In genomic region chr20:64030371-64031134, GRCh38 we compare ENCODE assay signal across 2 cellular contexts.
TF ChIP-seq lines count a peak whose summit lies in the region.

No MANE protein-coding gene starts in this region.

TF ChIP-seq in HEK293, 187 proteins besides CTCF, POLR2A, EP300 and RAD21 (continues in another document):
- no peak for TF ChIP-seq HOXC10 (CRISPR knock-in tag; IDR thresholded peaks at IDR 0.05)
- no peak for TF ChIP-seq ZNF624 (tag by site-specific recombination; IDR thresholded peaks at IDR 0.05)
- TF ChIP-seq ZNF664 (tag by site-specific recombination; IDR thresholded peaks at IDR 0.05), result no peak
- peak; percentile 96 for TF ChIP-seq FEZF1 (tag by site-specific recombination; IDR thresholded peaks at IDR 0.05)
- TF ChIP-seq, protein P1, sequence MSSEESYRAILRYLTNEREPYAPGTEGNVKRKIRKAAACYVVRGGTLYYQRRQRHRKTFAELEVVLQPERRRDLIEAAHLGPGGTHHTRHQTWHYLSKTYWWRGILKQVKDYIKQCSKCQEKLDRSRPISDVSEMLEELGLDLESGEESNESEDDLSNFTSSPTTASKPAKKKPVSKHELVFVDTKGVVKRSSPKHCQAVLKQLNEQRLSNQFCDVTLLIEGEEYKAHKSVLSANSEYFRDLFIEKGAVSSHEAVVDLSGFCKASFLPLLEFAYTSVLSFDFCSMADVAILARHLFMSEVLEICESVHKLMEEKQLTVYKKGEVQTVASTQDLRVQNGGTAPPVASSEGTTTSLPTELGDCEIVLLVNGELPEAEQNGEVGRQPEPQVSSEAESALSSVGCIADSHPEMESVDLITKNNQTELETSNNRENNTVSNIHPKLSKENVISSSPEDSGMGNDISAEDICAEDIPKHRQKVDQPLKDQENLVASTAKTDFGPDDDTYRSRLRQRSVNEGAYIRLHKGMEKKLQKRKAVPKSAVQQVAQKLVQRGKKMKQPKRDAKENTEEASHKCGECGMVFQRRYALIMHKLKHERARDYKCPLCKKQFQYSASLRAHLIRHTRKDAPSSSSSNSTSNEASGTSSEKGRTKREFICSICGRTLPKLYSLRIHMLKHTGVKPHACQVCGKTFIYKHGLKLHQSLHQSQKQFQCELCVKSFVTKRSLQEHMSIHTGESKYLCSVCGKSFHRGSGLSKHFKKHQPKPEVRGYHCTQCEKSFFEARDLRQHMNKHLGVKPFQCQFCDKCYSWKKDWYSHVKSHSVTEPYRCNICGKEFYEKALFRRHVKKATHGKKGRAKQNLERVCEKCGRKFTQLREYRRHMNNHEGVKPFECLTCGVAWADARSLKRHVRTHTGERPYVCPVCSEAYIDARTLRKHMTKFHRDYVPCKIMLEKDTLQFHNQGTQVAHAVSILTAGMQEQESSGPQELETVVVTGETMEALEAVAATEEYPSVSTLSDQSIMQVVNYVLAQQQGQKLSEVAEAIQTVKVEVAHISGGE (tag by site-specific recombination; conservative IDR thresholded peaks at IDR 0.05; ENCODE audit: low read depth), result no peak
- TF ChIP-seq PBX3 (CRISPR knock-in tag; IDR thresholded peaks at IDR 0.05), result no peak
- TF ChIP-seq ZNF155 (tag by site-specific recombination; IDR thresholded peaks at IDR 0.05), result no peak
- TF ChIP-seq ZNF48 (tag by site-specific recombination; IDR thresholded peaks at IDR 0.05), result no peak
- no peak for TF ChIP-seq ZNF404 (tag by site-specific recombination; IDR thresholded peaks at IDR 0.05)
- TF ChIP-seq ZNF37A (tag by site-specific recombination; IDR thresholded peaks at IDR 0.05), result no peak
- TF ChIP-seq ZBTB26 (tag by site-specific recombination; optimal IDR thresholded peaks at IDR 0.05), result no peak
- no peak for TF ChIP-seq ZNF157 (tag by site-specific recombination; IDR thresholded peaks at IDR 0.05)
- no peak for TF ChIP-seq ZNF768 (tag by site-specific recombination; IDR thresholded peaks at IDR 0.05)
- no peak for TF ChIP-seq ZNF112 (tag by site-specific recombination; IDR thresholded peaks at IDR 0.05)
- TF ChIP-seq ZNF2 (tag by site-specific recombination; IDR thresholded peaks at IDR 0.05), result no peak
- TF ChIP-seq TRIM28 (IDR thresholded peaks at IDR 0.05; ENCODE audit: borderline replicate concordance, low read length), result no peak
- no peak for TF ChIP-seq ZNF544 (tag by site-specific recombination; IDR thresholded peaks at IDR 0.05)
- TF ChIP-seq ZBTB7A (tag by site-specific recombination; IDR thresholded peaks at IDR 0.05; ENCODE audit: low read depth), result no peak
- TF ChIP-seq ZNF433 (tag by site-specific recombination; IDR thresholded peaks at IDR 0.05; ENCODE audit: low read depth), result no peak
- no peak for TF ChIP-seq ZNF785 (tag by site-specific recombination; IDR thresholded peaks at IDR 0.05)
- no peak for TF ChIP-seq ZNF248 (tag by site-specific recombination; IDR thresholded peaks at IDR 0.05)
- peak; percentile 65 for TF ChIP-seq ZNF629 (tag by site-specific recombination; IDR thresholded peaks at IDR 0.05)
- TF ChIP-seq ZNF843 (tag by site-specific recombination; IDR thresholded peaks at IDR 0.05), result peak; percentile 98
- no peak for TF ChIP-seq ZNF24 (tag by site-specific recombination; IDR thresholded peaks at IDR 0.05)
- no peak for TF ChIP-seq ZNF585B (tag by site-specific recombination; IDR thresholded peaks at IDR 0.05)
- TF ChIP-seq, protein P2, sequence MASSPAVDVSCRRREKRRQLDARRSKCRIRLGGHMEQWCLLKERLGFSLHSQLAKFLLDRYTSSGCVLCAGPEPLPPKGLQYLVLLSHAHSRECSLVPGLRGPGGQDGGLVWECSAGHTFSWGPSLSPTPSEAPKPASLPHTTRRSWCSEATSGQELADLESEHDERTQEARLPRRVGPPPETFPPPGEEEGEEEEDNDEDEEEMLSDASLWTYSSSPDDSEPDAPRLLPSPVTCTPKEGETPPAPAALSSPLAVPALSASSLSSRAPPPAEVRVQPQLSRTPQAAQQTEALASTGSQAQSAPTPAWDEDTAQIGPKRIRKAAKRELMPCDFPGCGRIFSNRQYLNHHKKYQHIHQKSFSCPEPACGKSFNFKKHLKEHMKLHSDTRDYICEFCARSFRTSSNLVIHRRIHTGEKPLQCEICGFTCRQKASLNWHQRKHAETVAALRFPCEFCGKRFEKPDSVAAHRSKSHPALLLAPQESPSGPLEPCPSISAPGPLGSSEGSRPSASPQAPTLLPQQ (tag by site-specific recombination; IDR thresholded peaks at IDR 0.05), result no peak
- no peak for TF ChIP-seq ZNF324 (tag by site-specific recombination; IDR thresholded peaks at IDR 0.05)
- TF ChIP-seq ZNF138 (tag by site-specific recombination; IDR thresholded peaks at IDR 0.05; ENCODE audit: borderline replicate concordance), result no peak

TF ChIP-seq in GM12878, 131 proteins besides CTCF, POLR2A, EP300 and RAD21:
- TF ChIP-seq KLF5 (IDR thresholded peaks at IDR 0.05; ENCODE audit: partially characterized antibody), result no peak
- TF ChIP-seq TCF12 (IDR thresholded peaks at IDR 0.05; ENCODE audit: low read depth, low read length), result no peak
- TF ChIP-seq NFYA (IDR thresholded peaks at IDR 0.05; ENCODE audit: borderline replicate concordance, low read depth, low read length), result no peak
- TF ChIP-seq ZNF207 (IDR thresholded peaks at IDR 0.05; ENCODE audit: borderline replicate concordance), result no peak
- no peak for TF ChIP-seq WRNIP1 (IDR thresholded peaks at IDR 0.05; ENCODE audit: borderline replicate concordance, low read depth, low read length)
- TF ChIP-seq RFX5 (IDR thresholded peaks at IDR 0.05; ENCODE audit: low read depth, low read length), result no peak
- TF ChIP-seq MXI1 (IDR thresholded peaks at IDR 0.05; ENCODE audit: low read depth, low read length), result no peak
- TF ChIP-seq USF2 (IDR thresholded peaks at IDR 0.05; ENCODE audit: borderline replicate concordance, low read depth, low read length), result no peak
- TF ChIP-seq, protein P3, sequence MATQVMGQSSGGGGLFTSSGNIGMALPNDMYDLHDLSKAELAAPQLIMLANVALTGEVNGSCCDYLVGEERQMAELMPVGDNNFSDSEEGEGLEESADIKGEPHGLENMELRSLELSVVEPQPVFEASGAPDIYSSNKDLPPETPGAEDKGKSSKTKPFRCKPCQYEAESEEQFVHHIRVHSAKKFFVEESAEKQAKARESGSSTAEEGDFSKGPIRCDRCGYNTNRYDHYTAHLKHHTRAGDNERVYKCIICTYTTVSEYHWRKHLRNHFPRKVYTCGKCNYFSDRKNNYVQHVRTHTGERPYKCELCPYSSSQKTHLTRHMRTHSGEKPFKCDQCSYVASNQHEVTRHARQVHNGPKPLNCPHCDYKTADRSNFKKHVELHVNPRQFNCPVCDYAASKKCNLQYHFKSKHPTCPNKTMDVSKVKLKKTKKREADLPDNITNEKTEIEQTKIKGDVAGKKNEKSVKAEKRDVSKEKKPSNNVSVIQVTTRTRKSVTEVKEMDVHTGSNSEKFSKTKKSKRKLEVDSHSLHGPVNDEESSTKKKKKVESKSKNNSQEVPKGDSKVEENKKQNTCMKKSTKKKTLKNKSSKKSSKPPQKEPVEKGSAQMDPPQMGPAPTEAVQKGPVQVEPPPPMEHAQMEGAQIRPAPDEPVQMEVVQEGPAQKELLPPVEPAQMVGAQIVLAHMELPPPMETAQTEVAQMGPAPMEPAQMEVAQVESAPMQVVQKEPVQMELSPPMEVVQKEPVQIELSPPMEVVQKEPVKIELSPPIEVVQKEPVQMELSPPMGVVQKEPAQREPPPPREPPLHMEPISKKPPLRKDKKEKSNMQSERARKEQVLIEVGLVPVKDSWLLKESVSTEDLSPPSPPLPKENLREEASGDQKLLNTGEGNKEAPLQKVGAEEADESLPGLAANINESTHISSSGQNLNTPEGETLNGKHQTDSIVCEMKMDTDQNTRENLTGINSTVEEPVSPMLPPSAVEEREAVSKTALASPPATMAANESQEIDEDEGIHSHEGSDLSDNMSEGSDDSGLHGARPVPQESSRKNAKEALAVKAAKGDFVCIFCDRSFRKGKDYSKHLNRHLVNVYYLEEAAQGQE (IDR thresholded peaks at IDR 0.05; ENCODE audit: low read depth, low read length), result no peak
- no peak for TF ChIP-seq RELA (IDR thresholded peaks at IDR 0.05; ENCODE audit: borderline replicate concordance, partially characterized antibody)
- TF ChIP-seq GATAD2B (conservative IDR thresholded peaks at IDR 0.05; ENCODE audit: low read depth), result no peak
- no peak for TF ChIP-seq IRF4 (IDR thresholded peaks at IDR 0.05; ENCODE audit: low read depth, low read length)
- TF ChIP-seq SREBF2 (IDR thresholded peaks at IDR 0.05; ENCODE audit: low read length), result no peak
- no peak for TF ChIP-seq RBBP5 (conservative IDR thresholded peaks at IDR 0.05)
- TF ChIP-seq BCL11A (IDR thresholded peaks at IDR 0.05; ENCODE audit: low read depth, low read length), result no peak
- TF ChIP-seq CREB1 (IDR thresholded peaks at IDR 0.05; ENCODE audit: low read depth), result no peak
- no peak for TF ChIP-seq STAT3 (IDR thresholded peaks at IDR 0.05; ENCODE audit: low read depth, low read length)
- TF ChIP-seq, protein P4, sequence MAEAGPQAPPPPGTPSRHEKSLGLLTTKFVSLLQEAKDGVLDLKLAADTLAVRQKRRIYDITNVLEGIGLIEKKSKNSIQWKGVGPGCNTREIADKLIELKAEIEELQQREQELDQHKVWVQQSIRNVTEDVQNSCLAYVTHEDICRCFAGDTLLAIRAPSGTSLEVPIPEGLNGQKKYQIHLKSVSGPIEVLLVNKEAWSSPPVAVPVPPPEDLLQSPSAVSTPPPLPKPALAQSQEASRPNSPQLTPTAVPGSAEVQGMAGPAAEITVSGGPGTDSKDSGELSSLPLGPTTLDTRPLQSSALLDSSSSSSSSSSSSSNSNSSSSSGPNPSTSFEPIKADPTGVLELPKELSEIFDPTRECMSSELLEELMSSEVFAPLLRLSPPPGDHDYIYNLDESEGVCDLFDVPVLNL (IDR thresholded peaks at IDR 0.05; ENCODE audit: low read depth, low read length), result no peak
- TF ChIP-seq SP1 (IDR thresholded peaks at IDR 0.05; ENCODE audit: low read depth, low read length), result no peak
- no peak for TF ChIP-seq NR2C1 (IDR thresholded peaks at IDR 0.05)
TF ChIP-seq in GM12878: peak in this region for 0.
